ENCODE assay signal across 17 cellular contexts in the genomic region with DNA sequence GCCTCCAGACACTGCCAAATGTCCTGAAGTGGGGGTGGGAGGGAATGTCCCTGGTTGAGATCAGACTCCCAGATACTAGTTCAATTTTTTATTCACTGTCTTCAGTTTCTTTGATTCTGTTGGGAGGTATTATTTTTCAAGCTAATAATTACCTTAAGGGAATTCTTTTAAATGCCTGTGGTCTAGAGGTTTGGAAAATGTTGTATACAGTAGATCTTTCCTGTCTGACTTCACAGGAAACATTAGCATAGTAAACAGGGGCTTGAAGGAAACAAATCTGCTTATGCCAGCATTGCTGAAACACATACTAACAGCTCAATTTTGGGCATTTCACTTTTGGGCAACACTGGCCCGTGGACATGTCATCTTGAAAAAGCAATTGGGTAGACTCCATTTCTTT.
DNase-seq lines count a peak whose midpoint lies in the region; ATAC-seq, FAIRE-seq and TF ChIP-seq lines count a peak whose summit lies in the region.
"Had no signal": no experiment of that assay in that cellular context is flagged by ENCODE, and none has a peak within 500 bp of the region (broad histone marks: within the 10 kb centered on the region; RNA-seq: fewer than 3 reads in every experiment).

No MANE protein-coding gene starts in this region.

- H3K27me3 Mint-ChIP-seq in Calu3 (ENCODE audit: unreplicated experiment) (no peaks in the 10 kb centered on the region), neural crest cell (ENCODE audit: low read depth) (no peaks in the 10 kb centered on the region)

- CTCF ChIA-PET in Calu3 (lab: Charles Lee) = interaction anchor here (1.4 kb wide), 1 partner anchor 302 kb away, joined by 3 read pairs; no protein-coding TSS in a partner anchor

- no peak overlapping the region for H3K4me3 Mint-ChIP-seq in Calu3 (ENCODE audit: low read depth, unreplicated experiment)
- H3K4me3 Mint-ChIP-seq in neural crest cell = no peak overlapping the region
- H3K4me3 Mint-ChIP-seq: CD14-positive monocyte had no signal

- DNase-seq in Calu3 = peak; percentile 1
- peak; percentile 13 for DNase-seq in RCC 7860 (ENCODE audit: low spot score)
- DNase-seq in fibroblast of gingiva (ENCODE audit: low read depth) = peak; percentile 25
- DNase-seq in neural crest cell (ENCODE audit: low read depth, low spot score) = no peak
- DNase-seq in NCI-H1694 treated with DMSO at 0.1 percent for 48 hours (lab: John Stamatoyannopoulos, UW) = no peak
- no peak for DNase-seq in iPS-NIHi11 (ENCODE audit: low spot score)
- DNase-seq: AML-193, Caco-2, HCEC 1CT, KBM-7, NCI-H1436 treated with DMSO at 0.1 percent for 48 hours, NCI-H2081, NCI-H748 treated with DMSO at 0.1 percent for 48 hours, OCI-M1, SJCRH30 had no signal

- ATAC-seq in GM21423 (IDR thresholded peaks at IDR 0.05; ENCODE audit: unreplicated experiment) = no peak

- H3K4me1 Mint-ChIP-seq in Calu3 (ENCODE audit: low read depth, unreplicated experiment) (no peaks in the 10 kb centered on the region), neural crest cell (no peaks in the 10 kb centered on the region)

- H3K9me3 Mint-ChIP-seq in Calu3 (ENCODE audit: low read depth, unreplicated experiment) = no peaks in the 10 kb centered on the region
- peaks cover 3% of the 10 kb centered on the region for H3K9me3 Mint-ChIP-seq in neural crest cell
- H3K9me3 Mint-ChIP-seq: CD14-positive monocyte had no signal

- intact Hi-C loops in Calu3 (cut with micrococcal nuclease; ENCODE audit: unreplicated experiment) = no loop called here

- TF ChIP-seq CTCF in Calu3 (IDR thresholded peaks at IDR 0.05; ENCODE audit: unreplicated experiment) (no peak), neural crest cell (conservative IDR thresholded peaks at IDR 0.05) (no peak)

- H3K36me3 Mint-ChIP-seq in Calu3 (ENCODE audit: insufficient read depth, unreplicated experiment) = no peaks in the 10 kb centered on the region
- H3K36me3 Mint-ChIP-seq in neural crest cell (ENCODE audit: low read depth) = peaks cover 12% of the 10 kb centered on the region

- FAIRE-seq in RCC 7860 (lab: Jason Lieb, UNC) = peak; percentile 45

- no TSS peak for BruUV-seq in Calu3 (replicated peaks; lab: Mats Ljungman, UMichigan)

- H3K27ac Mint-ChIP-seq in Calu3 (ENCODE audit: unreplicated experiment) (no peak overlapping the region), neural crest cell (ENCODE audit: unreplicated experiment) (peak overlapping the region; percentile 44)

Comparison
In these comparisons a context has a peak if more than half of its experiments do, and no peak if none do; other contexts are left out.
1. DNase-seq: peak in Calu3 (single experiment), RCC 7860 (single experiment) and fibroblast of gingiva (single experiment); none in neural crest cell (single experiment), NCI-H1694 treated with DMSO at 0.1 percent for 48 hours (single experiment) and iPS-NIHi11 (single experiment).